19 cellular contexts compared by ENCODE assay signal in genomic region chr5:10059611-10060379, GRCh38.
"Had no signal": no experiment of that assay in that cellular context is flagged by ENCODE, and none has a peak within 500 bp of the region (broad histone marks: within the 10 kb centered on the region; RNA-seq: fewer than 3 reads in every experiment).

No MANE protein-coding gene starts in this region.

- H3K27me3 Mint-ChIP-seq: activated CD4-positive, alpha-beta memory T cell treated with anti-CD3 and anti-CD28 coated beads, Interleukin-2, amount 10 ng/mL, durations not matched to agents 7 days and 5 days; activated CD4-positive, alpha-beta T cell treated with anti-CD3 and anti-CD28 coated beads for 36 hours had no signal

- H3K27ac Mint-ChIP-seq: activated CD4-positive, alpha-beta memory T cell treated with anti-CD3 and anti-CD28 coated beads, Interleukin-2, amount 10 ng/mL, durations not matched to agents 7 days and 5 days; activated CD4-positive, alpha-beta T cell treated with anti-CD3 and anti-CD28 coated beads for 36 hours; nephron had no signal

- H3K4me3 ChIP-seq: cardiac muscle cell, suprapubic skin, upper lobe of right lung had no signal

- H3K27ac ChIP-seq: cardiac muscle cell, suprapubic skin, upper lobe of right lung had no signal

- H3K9me3 Mint-ChIP-seq: activated CD4-positive, alpha-beta memory T cell treated with anti-CD3 and anti-CD28 coated beads, Interleukin-2, amount 10 ng/mL, durations not matched to agents 7 days and 5 days had no signal

- H3K9me3 ChIP-seq: suprapubic skin, upper lobe of right lung had no signal

- H3K36me3 ChIP-seq: cardiac muscle cell, suprapubic skin, upper lobe of right lung had no signal

- FAIRE-seq: astrocyte, colon, endothelial cell of umbilical vein, frontal cortex, kidney had no signal

- H3K4me3 Mint-ChIP-seq: activated CD4-positive, alpha-beta memory T cell treated with anti-CD3 and anti-CD28 coated beads, Interleukin-2, amount 10 ng/mL, durations not matched to agents 7 days and 5 days; activated CD4-positive, alpha-beta T cell treated with anti-CD3 and anti-CD28 coated beads for 36 hours; nephron had no signal

- DNase-seq: activated CD4-positive, alpha-beta memory T cell treated with anti-CD3 and anti-CD28 coated beads, Interleukin-2, amount 10 ng/mL, durations not matched to agents 7 days and 5 days; activated CD4-positive, alpha-beta T cell treated with anti-CD3 and anti-CD28 coated beads for 36 hours; activated naive CD4-positive, alpha-beta T cell; effector CD4-positive, alpha-beta T cell; kidney; left ventricle myocardium superior; mesenchymal stem cell; stimulated activated CD4-positive, alpha-beta T cell treated with anti-CD3 and anti-CD28 coated beads, Interleukin-12 subunit alpha, Interleukin-12 subunit beta, amount 100 ng/mL, for 4 hours; stimulated activated CD4-positive, alpha-beta T cell treated with anti-CD3 and anti-CD28 coated beads, Interleukin-2, amount 100 ng/mL, for 48 hours; stimulated activated naive CD8-positive, alpha-beta T cell treated with anti-CD3 and anti-CD28 coated beads, Interleukin-15, Interleukin-2, amounts not matched to agents 100 U/mL and 50 U/mL, for 24 hours; T-helper 9 cell; upper lobe of right lung had no signal

- H3K4me1 Mint-ChIP-seq: activated CD4-positive, alpha-beta memory T cell treated with anti-CD3 and anti-CD28 coated beads, Interleukin-2, amount 10 ng/mL, durations not matched to agents 7 days and 5 days; activated CD4-positive, alpha-beta T cell treated with anti-CD3 and anti-CD28 coated beads for 36 hours; nephron had no signal

- H3K27me3 ChIP-seq: cardiac muscle cell, suprapubic skin, upper lobe of right lung had no signal

- ATAC-seq: activated CD4-positive, alpha-beta T cell treated with anti-CD3 and anti-CD28 coated beads for 36 hours; left ventricle myocardium superior; stimulated activated naive CD8-positive, alpha-beta T cell treated with anti-CD3 and anti-CD28 coated beads, Interleukin-15, Interleukin-2, amounts not matched to agents 100 U/mL and 50 U/mL, for 24 hours; upper lobe of right lung had no signal
